11 cellular contexts compared by ENCODE assay signal in the genomic region with DNA sequence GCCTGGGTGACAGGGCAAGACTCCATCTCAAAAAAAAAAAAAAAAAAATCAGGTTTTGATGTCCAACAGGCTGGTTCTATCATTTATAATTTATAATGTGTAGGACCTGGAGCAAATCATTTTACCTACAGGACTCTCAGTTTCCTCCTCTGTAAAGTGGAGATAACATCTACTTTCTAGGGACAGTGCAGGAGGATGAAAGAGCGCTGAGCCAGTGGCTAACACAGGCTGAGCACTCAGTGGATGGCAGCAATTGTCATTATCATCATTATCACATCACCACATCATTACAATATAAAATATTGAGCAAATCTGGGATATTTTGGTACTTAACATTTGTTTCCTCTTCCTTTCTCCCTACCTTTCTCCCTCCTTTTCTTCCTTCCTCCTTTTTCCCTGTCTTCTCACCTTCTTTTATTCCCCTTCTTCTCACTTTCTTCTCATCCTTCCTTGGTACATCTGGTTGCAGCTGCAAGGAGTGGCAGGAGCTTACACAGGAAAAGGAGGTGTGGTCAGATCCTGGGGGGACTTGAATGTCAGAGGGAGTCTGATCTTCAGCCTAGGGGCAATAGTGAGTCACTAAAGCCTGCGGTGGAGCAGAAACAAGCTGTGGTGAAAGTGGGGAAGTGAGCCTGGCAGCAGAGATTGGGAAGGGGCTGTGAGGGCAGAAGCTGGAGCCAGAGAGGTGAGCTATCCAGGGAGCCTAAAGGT. TPM values are rescaled to one million over a fixed set of nuclear protein-coding genes. Genes with fewer than 3 reads are reported as not detected.
DNase-seq lines count a peak whose midpoint lies in the region; ATAC-seq and TF ChIP-seq lines count a peak whose summit lies in the region.
"Had no signal": no experiment of that assay in that cellular context is flagged by ENCODE, and none has a peak within 500 bp of the region (broad histone marks: within the 10 kb centered on the region; RNA-seq: fewer than 3 reads in every experiment).

No MANE protein-coding gene starts in this region.

- no peak for TF ChIP-seq CTCF in endothelial cell (IDR thresholded peaks at IDR 0.05; ENCODE audit: unreplicated experiment)

- H3K4me3 Mint-ChIP-seq in activated naive CD8-positive, alpha-beta T cell treated with anti-CD3 and anti-CD28 coated beads for 36 hours = no peak overlapping the region
- H3K4me3 Mint-ChIP-seq in endothelial cell (ENCODE audit: unreplicated experiment) = no peak overlapping the region

- peak; percentile 12 for DNase-seq in activated CD4-positive, alpha-beta T cell treated with anti-CD3 and anti-CD28 coated beads for 48 hours
- DNase-seq in activated CD4-positive, alpha-beta T cell treated with anti-CD3 and anti-CD28 coated beads for 1 hour = no peak
- DNase-seq in NOMO-1 treated with dmso at 0.1 percent for 144 hours (lab: John Stamatoyannopoulos, UW; ENCODE audit: unreplicated experiment) = peak; percentile 26
- DNase-seq in activated naive CD8-positive, alpha-beta T cell treated with anti-CD3 and anti-CD28 coated beads for 36 hours = peak; percentile 28
- DNase-seq in retina = peak; percentile 23
- DNase-seq in endothelial cell (ENCODE audit: low spot score) = no peak
- DNase-seq: left colon, tibial artery had no signal

- H3K4me1 Mint-ChIP-seq in activated naive CD8-positive, alpha-beta T cell treated with anti-CD3 and anti-CD28 coated beads for 36 hours = peaks cover 9% of the 10 kb centered on the region
- H3K4me1 Mint-ChIP-seq in endothelial cell (ENCODE audit: unreplicated experiment) = peaks cover 7% of the 10 kb centered on the region

- peaks cover 51% of the 10 kb centered on the region for H3K27me3 Mint-ChIP-seq in activated naive CD8-positive, alpha-beta T cell treated with anti-CD3 and anti-CD28 coated beads for 36 hours
- no peaks in the 10 kb centered on the region for H3K27me3 Mint-ChIP-seq in endothelial cell (ENCODE audit: unreplicated experiment)

- no peak overlapping the region for H3K27ac Mint-ChIP-seq in activated naive CD8-positive, alpha-beta T cell treated with anti-CD3 and anti-CD28 coated beads for 36 hours
- H3K27ac Mint-ChIP-seq in endothelial cell (ENCODE audit: unreplicated experiment) = no peak overlapping the region

- peaks cover 2% of the 10 kb centered on the region for H3K36me3 Mint-ChIP-seq in activated naive CD8-positive, alpha-beta T cell treated with anti-CD3 and anti-CD28 coated beads for 36 hours
- no peaks in the 10 kb centered on the region for H3K36me3 Mint-ChIP-seq in endothelial cell (ENCODE audit: low read depth, unreplicated experiment)

- H3K9me3 Mint-ChIP-seq in activated naive CD8-positive, alpha-beta T cell treated with anti-CD3 and anti-CD28 coated beads for 36 hours = peaks cover 8% of the 10 kb centered on the region
- no peaks in the 10 kb centered on the region for H3K9me3 Mint-ChIP-seq in endothelial cell (ENCODE audit: unreplicated experiment)

- ATAC-seq in HG03135 (IDR thresholded peaks at IDR 0.05; ENCODE audit: unreplicated experiment) (no peak), GM18868 (IDR thresholded peaks at IDR 0.05; ENCODE audit: unreplicated experiment) (no peak)
- ATAC-seq: esophagus mucosa, left colon had no signal

RNA-seq across cellular contexts. Expression of gene CTNNBL1, which starts 24.6 kb away (rescaled TPM):
- 10 to 100 TPM; 85.6 to 98.4 TPM for total RNA-seq in activated naive CD8-positive, alpha-beta T cell treated with anti-CD3 and anti-CD28 coated beads for 36 hours
- 84.8 TPM for total RNA-seq in endothelial cell (ENCODE audit: unreplicated experiment)

Comparison
In these comparisons a context has a peak if more than half of its experiments do, and no peak if none do; other contexts are left out.
1. DNase-seq: peak in activated CD4-positive, alpha-beta T cell treated with anti-CD3 and anti-CD28 coated beads for 48 hours (single experiment), NOMO-1 treated with dmso at 0.1 percent for 144 hours (single experiment), activated naive CD8-positive, alpha-beta T cell treated with anti-CD3 and anti-CD28 coated beads for 36 hours (single experiment) and retina (single experiment); none in activated CD4-positive, alpha-beta T cell treated with anti-CD3 and anti-CD28 coated beads for 1 hour (single experiment) and endothelial cell (single experiment).